In the genomic region with DNA sequence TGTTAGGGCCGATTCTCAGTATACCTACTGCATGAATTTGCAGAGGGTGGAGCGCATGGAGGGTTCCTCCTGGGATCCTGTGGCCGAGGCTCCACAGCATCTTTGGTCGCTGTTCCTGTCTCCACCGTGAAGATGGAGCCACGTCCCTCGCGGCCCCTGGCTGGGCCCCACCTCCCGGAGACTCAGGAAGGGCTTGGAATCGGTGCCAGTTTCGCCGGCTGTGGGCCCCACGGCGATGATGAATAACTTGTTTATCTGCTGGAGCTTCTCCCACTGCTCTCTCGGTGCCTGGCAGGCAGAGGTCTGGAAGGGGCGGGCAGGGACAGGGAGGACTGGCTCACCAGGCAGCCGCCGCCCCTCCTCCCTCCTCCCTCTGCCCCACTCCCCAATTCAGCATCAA, we compare ENCODE assay signal across 12 cellular contexts. TPM values are rescaled to one million over a fixed set of nuclear protein-coding genes. Genes with fewer than 3 reads are reported as not detected.
DNase-seq lines count a peak whose midpoint lies in the region; ATAC-seq and TF ChIP-seq lines count a peak whose summit lies in the region.
"Had no signal": no experiment of that assay in that cellular context is flagged by ENCODE, and none has a peak within 500 bp of the region (broad histone marks: within the 10 kb centered on the region; RNA-seq: fewer than 3 reads in every experiment).

No MANE protein-coding gene starts in this region.

- DNase-seq in DMS53 treated with DMSO at 0.1 percent for 48 hours (lab: John Stamatoyannopoulos, UW; ENCODE audit: unreplicated experiment) (peak; percentile 33), NCI-H446 treated with DMSO at 0.1 percent for 48 hours (lab: John Stamatoyannopoulos, UW) (peak; percentile 25), epithelial cell of esophagus (ENCODE audit: low read depth) (peak; percentile 83), myocyte (ENCODE audit: low read depth) (peak; percentile 32), LoVo (ENCODE audit: low spot score) (no peak), WERI-Rb-1 (no peak)
- no peak for DNase-seq in activated CD8-positive, alpha-beta memory T cell treated with anti-CD3 and anti-CD28 coated beads, Interleukin-2, amount 50 U/mL, for 4 hours
- DNase-seq: activated gamma-delta T cell, glutamatergic neuron, SIG-M5 had no signal

- no peak overlapping the region for H3K27ac ChIP-seq in WERI-Rb-1
- H3K27ac ChIP-seq: suprapubic skin had no signal

- TF ChIP-seq CTCF in epithelial cell of esophagus (IDR thresholded peaks at IDR 0.05; ENCODE audit: insufficient read depth, low read depth, low read length, missing control alignments) (no peak), WERI-Rb-1 (IDR thresholded peaks at IDR 0.05; ENCODE audit: low read depth, low read length) (no peak)

- no peaks in the 10 kb centered on the region for H3K9me3 ChIP-seq in WERI-Rb-1 (ENCODE audit: severe bottlenecking)
- H3K9me3 ChIP-seq: suprapubic skin had no signal

- H3K4me3 ChIP-seq in epithelial cell of esophagus (ENCODE audit: low read length): no peak overlapping the region
- H3K4me3 ChIP-seq in WERI-Rb-1 (ENCODE audit: low read depth, low read length): no peak overlapping the region
- H3K4me3 ChIP-seq: suprapubic skin had no signal

- no peaks in the 10 kb centered on the region for H3K36me3 ChIP-seq in WERI-Rb-1
- H3K36me3 ChIP-seq: suprapubic skin had no signal

- H3K27me3 ChIP-seq in WERI-Rb-1 (ENCODE audit: insufficient read depth, low read depth, severe bottlenecking): no peaks in the 10 kb centered on the region
- H3K27me3 ChIP-seq: suprapubic skin had no signal

- no peak for ATAC-seq in HG02759 (IDR thresholded peaks at IDR 0.05; ENCODE audit: unreplicated experiment)

RNA-seq across cellular contexts. Expression of gene SLC5A11, which starts 8.1 kb away (rescaled TPM):
- total RNA-seq in myocyte: 0.26 TPM in 1 of 2 replicates, not detected in the other
- polyA plus RNA-seq in myocyte (2012): not detected

Comparison
In these comparisons a context has a peak if more than half of its experiments do, and no peak if none do; other contexts are left out.
1. DNase-seq: peak in DMS53 treated with DMSO at 0.1 percent for 48 hours (single experiment), NCI-H446 treated with DMSO at 0.1 percent for 48 hours (single experiment), epithelial cell of esophagus (single experiment) and myocyte (single experiment); none in activated CD8-positive, alpha-beta memory T cell treated with anti-CD3 and anti-CD28 coated beads, Interleukin-2, amount 50 U/mL, for 4 hours (single experiment), LoVo (single experiment) and WERI-Rb-1 (single experiment).